In genomic region chr9:5879419-5880181, GRCh38 we compare ENCODE assay signal across 9 cellular contexts. TPM values are rescaled to one million over a fixed set of nuclear protein-coding genes. Genes with fewer than 3 reads are reported as not detected.
DNase-seq lines count a peak whose midpoint lies in the region; ATAC-seq, FAIRE-seq and TF ChIP-seq lines count a peak whose summit lies in the region.
"Had no signal": no experiment of that assay in that cellular context is flagged by ENCODE, and none has a peak within 500 bp of the region (broad histone marks: within the 10 kb centered on the region; RNA-seq: fewer than 3 reads in every experiment).

No MANE protein-coding gene starts in this region.

- H3K9ac ChIP-seq in parathyroid adenoma: no peak overlapping the region

- intact Hi-C loops in cardiac septum (cut with DNase I): no loop called here
- intact Hi-C loops in upper lobe of right lung (cut with DNase I): no loop called here

- DNase-seq in HCEC 1CT (peak; percentile 73), RCC 7860 (ENCODE audit: low spot score) (peak; percentile 83), epithelial cell of prostate (ENCODE audit: low read depth, low spot score) (peak; percentile 48), cardiac septum (ENCODE audit: low spot score) (no peak), upper lobe of right lung (no peak)
- no peak for DNase-seq in effector memory CD4-positive, alpha-beta T cell
- DNase-seq: activated naive CD4-positive, alpha-beta T cell treated with Interleukin-2 at 50 U/mL for 16 hours; Right ventricle myocardium superior had no signal

- peaks cover 4% of the 10 kb centered on the region for H3K4me1 ChIP-seq in parathyroid adenoma
- H3K4me1 ChIP-seq in upper lobe of right lung: no peaks in the 10 kb centered on the region
- H3K4me1 ChIP-seq in effector memory CD4-positive, alpha-beta T cell (ENCODE audit: control insufficient read depth, insufficient read depth, low read length, poor library complexity, severe bottlenecking): no peaks in the 10 kb centered on the region

- no peak for ATAC-seq in upper lobe of right lung

- peak overlapping the region; percentile 24 for H3K4me2 ChIP-seq in parathyroid adenoma (ENCODE audit: low read length)

- H3K36me3 ChIP-seq in parathyroid adenoma (ENCODE audit: control insufficient read depth, insufficient read depth, low read length) (no peaks in the 10 kb centered on the region), upper lobe of right lung (no peaks in the 10 kb centered on the region)
- H3K36me3 ChIP-seq in effector memory CD4-positive, alpha-beta T cell (ENCODE audit: control insufficient read depth, insufficient read depth, low read length): no peaks in the 10 kb centered on the region

- H3K27me3 ChIP-seq in parathyroid adenoma (ENCODE audit: control insufficient read depth, insufficient read depth, low read length): no peaks in the 10 kb centered on the region
- no peaks in the 10 kb centered on the region for H3K27me3 ChIP-seq in upper lobe of right lung
- H3K27me3 ChIP-seq in effector memory CD4-positive, alpha-beta T cell (replicated peaks; ENCODE audit: control insufficient read depth, insufficient read depth, low read length, poor library complexity, severe bottlenecking): no peaks in the 10 kb centered on the region

- H3K9me3 ChIP-seq in parathyroid adenoma (ENCODE audit: control insufficient read depth, low read length): no peaks in the 10 kb centered on the region
- no peaks in the 10 kb centered on the region for H3K9me3 ChIP-seq in upper lobe of right lung
- no peaks in the 10 kb centered on the region for H3K9me3 ChIP-seq in effector memory CD4-positive, alpha-beta T cell (ENCODE audit: control insufficient read depth, low read length)

- H3K27ac ChIP-seq in epithelial cell of prostate (peak overlapping the region; percentile 33), parathyroid adenoma (peak overlapping the region; percentile 51), upper lobe of right lung (no peak overlapping the region)
- H3K27ac ChIP-seq in effector memory CD4-positive, alpha-beta T cell (ENCODE audit: insufficient read depth, low read length, poor library complexity, severe bottlenecking): no peak overlapping the region

- TF ChIP-seq CTCF in parathyroid adenoma (IDR thresholded peaks at IDR 0.05) (no peak), upper lobe of right lung (IDR thresholded peaks at IDR 0.05) (no peak)

- FAIRE-seq in RCC 7860 (lab: Jason Lieb, UNC): peak; percentile 68

- H3K79me2 ChIP-seq in parathyroid adenoma: no peaks in the 10 kb centered on the region

- H2AFZ ChIP-seq in parathyroid adenoma: peak overlapping the region; percentile 56

- H3K4me3 ChIP-seq in parathyroid adenoma (ENCODE audit: low read depth, low read length) (no peak overlapping the region), upper lobe of right lung (no peak overlapping the region)
- H3K4me3 ChIP-seq in effector memory CD4-positive, alpha-beta T cell (ENCODE audit: insufficient read depth, low read depth, low read length, poor library complexity, severe bottlenecking): no peak overlapping the region

RNA-seq across cellular contexts. Expression of gene MLANA, which starts 11.1 kb away (rescaled TPM):
- total RNA-seq in cardiac septum: not detected
- total RNA-seq in upper lobe of right lung: not detected
- total RNA-seq: Right ventricle myocardium superior had no signal

RNA-seq across cellular contexts. Expression of gene ERMP1, which starts 46.7 kb away (rescaled TPM):
- total RNA-seq in cardiac septum: 16.8 TPM
- total RNA-seq in upper lobe of right lung: 34.8 TPM

Comparison
In these comparisons a context has a peak if more than half of its experiments do, and no peak if none do; other contexts are left out.
1. DNase-seq: peak in HCEC 1CT (single experiment), RCC 7860 (single experiment) and epithelial cell of prostate (single experiment); none in cardiac septum (single experiment), upper lobe of right lung (single experiment) and effector memory CD4-positive, alpha-beta T cell (0 of 3).
2. H3K27ac ChIP-seq: peak in epithelial cell of prostate (single experiment) and parathyroid adenoma (single experiment); none in upper lobe of right lung (single experiment) and effector memory CD4-positive, alpha-beta T cell (single experiment).